ENCODE assay signal across 2 cellular contexts in the genomic region with DNA sequence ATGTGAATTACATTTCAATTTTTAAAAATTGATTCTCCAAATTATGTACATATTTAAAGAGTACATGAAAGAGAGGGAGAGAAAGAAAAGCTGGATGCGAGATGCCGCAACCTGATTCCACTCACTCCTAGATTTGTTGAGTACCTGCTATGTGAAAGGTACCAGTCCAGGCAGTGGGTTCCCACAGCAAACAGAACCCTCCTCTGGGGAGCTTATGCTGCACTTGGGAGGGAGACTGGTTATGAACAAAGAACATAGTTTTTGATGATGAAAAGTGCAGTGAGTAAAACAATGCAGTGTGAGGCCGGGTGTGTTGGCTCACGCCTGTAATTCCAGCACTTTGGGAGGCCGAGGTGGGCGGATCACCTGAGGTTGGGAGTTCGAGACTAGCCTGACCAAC.
TF ChIP-seq lines count a peak whose summit lies in the region.

No MANE protein-coding gene starts in this region.

TF ChIP-seq in SK-N-SH, 30 proteins besides CTCF, POLR2A, EP300 and RAD21 (continued from another document):
- TF ChIP-seq, protein P1, sequence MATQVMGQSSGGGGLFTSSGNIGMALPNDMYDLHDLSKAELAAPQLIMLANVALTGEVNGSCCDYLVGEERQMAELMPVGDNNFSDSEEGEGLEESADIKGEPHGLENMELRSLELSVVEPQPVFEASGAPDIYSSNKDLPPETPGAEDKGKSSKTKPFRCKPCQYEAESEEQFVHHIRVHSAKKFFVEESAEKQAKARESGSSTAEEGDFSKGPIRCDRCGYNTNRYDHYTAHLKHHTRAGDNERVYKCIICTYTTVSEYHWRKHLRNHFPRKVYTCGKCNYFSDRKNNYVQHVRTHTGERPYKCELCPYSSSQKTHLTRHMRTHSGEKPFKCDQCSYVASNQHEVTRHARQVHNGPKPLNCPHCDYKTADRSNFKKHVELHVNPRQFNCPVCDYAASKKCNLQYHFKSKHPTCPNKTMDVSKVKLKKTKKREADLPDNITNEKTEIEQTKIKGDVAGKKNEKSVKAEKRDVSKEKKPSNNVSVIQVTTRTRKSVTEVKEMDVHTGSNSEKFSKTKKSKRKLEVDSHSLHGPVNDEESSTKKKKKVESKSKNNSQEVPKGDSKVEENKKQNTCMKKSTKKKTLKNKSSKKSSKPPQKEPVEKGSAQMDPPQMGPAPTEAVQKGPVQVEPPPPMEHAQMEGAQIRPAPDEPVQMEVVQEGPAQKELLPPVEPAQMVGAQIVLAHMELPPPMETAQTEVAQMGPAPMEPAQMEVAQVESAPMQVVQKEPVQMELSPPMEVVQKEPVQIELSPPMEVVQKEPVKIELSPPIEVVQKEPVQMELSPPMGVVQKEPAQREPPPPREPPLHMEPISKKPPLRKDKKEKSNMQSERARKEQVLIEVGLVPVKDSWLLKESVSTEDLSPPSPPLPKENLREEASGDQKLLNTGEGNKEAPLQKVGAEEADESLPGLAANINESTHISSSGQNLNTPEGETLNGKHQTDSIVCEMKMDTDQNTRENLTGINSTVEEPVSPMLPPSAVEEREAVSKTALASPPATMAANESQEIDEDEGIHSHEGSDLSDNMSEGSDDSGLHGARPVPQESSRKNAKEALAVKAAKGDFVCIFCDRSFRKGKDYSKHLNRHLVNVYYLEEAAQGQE (IDR thresholded peaks at IDR 0.05; ENCODE audit: low read depth, low read length) = no peak
- TF ChIP-seq, protein P2, sequence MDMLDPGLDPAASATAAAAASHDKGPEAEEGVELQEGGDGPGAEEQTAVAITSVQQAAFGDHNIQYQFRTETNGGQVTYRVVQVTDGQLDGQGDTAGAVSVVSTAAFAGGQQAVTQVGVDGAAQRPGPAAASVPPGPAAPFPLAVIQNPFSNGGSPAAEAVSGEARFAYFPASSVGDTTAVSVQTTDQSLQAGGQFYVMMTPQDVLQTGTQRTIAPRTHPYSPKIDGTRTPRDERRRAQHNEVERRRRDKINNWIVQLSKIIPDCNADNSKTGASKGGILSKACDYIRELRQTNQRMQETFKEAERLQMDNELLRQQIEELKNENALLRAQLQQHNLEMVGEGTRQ (IDR thresholded peaks at IDR 0.05; ENCODE audit: borderline replicate concordance, low read depth, low read length) = no peak
- TF ChIP-seq, protein P3, sequence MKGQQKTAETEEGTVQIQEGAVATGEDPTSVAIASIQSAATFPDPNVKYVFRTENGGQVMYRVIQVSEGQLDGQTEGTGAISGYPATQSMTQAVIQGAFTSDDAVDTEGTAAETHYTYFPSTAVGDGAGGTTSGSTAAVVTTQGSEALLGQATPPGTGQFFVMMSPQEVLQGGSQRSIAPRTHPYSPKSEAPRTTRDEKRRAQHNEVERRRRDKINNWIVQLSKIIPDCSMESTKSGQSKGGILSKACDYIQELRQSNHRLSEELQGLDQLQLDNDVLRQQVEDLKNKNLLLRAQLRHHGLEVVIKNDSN (IDR thresholded peaks at IDR 0.05; ENCODE audit: borderline replicate concordance, low read depth) = no peak
- TF ChIP-seq, protein P4, sequence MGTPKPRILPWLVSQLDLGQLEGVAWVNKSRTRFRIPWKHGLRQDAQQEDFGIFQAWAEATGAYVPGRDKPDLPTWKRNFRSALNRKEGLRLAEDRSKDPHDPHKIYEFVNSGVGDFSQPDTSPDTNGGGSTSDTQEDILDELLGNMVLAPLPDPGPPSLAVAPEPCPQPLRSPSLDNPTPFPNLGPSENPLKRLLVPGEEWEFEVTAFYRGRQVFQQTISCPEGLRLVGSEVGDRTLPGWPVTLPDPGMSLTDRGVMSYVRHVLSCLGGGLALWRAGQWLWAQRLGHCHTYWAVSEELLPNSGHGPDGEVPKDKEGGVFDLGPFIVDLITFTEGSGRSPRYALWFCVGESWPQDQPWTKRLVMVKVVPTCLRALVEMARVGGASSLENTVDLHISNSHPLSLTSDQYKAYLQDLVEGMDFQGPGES (IDR thresholded peaks at IDR 0.05; ENCODE audit: low read depth, low read length) = no peak
- no peak for TF ChIP-seq FOXJ3 (CRISPR knock-in tag; IDR thresholded peaks at IDR 0.05)
- TF ChIP-seq MEF2A (IDR thresholded peaks at IDR 0.05; ENCODE audit: borderline replicate concordance, low read depth) = no peak
- no peak for TF ChIP-seq CHD2 (IDR thresholded peaks at IDR 0.05; ENCODE audit: low read length, partially characterized antibody)
- no peak for TF ChIP-seq RXRA (IDR thresholded peaks at IDR 0.05; ENCODE audit: borderline replicate concordance, low read depth)
- no peak for TF ChIP-seq GATA2 (CRISPR knock-in tag; IDR thresholded peaks at IDR 0.05)
- no peak for TF ChIP-seq RCOR1 (IDR thresholded peaks at IDR 0.05; ENCODE audit: low read length)
- TF ChIP-seq JUND (IDR thresholded peaks at IDR 0.05) = no peak

TF ChIP-seq in SK-N-SH treated with all-trans-retinoic acid at 6 μM for 48 hours, 23 proteins besides CTCF, POLR2A, EP300 and RAD21 (continued from another document):
- TF ChIP-seq, protein P5, sequence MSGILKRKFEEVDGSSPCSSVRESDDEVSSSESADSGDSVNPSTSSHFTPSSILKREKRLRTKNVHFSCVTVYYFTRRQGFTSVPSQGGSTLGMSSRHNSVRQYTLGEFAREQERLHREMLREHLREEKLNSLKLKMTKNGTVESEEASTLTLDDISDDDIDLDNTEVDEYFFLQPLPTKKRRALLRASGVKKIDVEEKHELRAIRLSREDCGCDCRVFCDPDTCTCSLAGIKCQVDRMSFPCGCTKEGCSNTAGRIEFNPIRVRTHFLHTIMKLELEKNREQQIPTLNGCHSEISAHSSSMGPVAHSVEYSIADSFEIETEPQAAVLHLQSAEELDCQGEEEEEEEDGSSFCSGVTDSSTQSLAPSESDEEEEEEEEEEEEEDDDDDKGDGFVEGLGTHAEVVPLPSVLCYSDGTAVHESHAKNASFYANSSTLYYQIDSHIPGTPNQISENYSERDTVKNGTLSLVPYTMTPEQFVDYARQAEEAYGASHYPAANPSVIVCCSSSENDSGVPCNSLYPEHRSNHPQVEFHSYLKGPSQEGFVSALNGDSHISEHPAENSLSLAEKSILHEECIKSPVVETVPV (CRISPR knock-in tag; IDR thresholded peaks at IDR 0.05) = no peak
- no peak for TF ChIP-seq ZNF565 (CRISPR knock-in tag; conservative IDR thresholded peaks at IDR 0.05; ENCODE audit: low read depth)
- TF ChIP-seq, protein P6, sequence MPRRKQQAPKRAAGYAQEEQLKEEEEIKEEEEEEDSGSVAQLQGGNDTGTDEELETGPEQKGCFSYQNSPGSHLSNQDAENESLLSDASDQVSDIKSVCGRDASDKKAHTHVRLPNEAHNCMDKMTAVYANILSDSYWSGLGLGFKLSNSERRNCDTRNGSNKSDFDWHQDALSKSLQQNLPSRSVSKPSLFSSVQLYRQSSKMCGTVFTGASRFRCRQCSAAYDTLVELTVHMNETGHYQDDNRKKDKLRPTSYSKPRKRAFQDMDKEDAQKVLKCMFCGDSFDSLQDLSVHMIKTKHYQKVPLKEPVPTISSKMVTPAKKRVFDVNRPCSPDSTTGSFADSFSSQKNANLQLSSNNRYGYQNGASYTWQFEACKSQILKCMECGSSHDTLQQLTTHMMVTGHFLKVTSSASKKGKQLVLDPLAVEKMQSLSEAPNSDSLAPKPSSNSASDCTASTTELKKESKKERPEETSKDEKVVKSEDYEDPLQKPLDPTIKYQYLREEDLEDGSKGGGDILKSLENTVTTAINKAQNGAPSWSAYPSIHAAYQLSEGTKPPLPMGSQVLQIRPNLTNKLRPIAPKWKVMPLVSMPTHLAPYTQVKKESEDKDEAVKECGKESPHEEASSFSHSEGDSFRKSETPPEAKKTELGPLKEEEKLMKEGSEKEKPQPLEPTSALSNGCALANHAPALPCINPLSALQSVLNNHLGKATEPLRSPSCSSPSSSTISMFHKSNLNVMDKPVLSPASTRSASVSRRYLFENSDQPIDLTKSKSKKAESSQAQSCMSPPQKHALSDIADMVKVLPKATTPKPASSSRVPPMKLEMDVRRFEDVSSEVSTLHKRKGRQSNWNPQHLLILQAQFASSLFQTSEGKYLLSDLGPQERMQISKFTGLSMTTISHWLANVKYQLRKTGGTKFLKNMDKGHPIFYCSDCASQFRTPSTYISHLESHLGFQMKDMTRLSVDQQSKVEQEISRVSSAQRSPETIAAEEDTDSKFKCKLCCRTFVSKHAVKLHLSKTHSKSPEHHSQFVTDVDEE (CRISPR knock-in tag; IDR thresholded peaks at IDR 0.05) = no peak
- TF ChIP-seq, protein P7, sequence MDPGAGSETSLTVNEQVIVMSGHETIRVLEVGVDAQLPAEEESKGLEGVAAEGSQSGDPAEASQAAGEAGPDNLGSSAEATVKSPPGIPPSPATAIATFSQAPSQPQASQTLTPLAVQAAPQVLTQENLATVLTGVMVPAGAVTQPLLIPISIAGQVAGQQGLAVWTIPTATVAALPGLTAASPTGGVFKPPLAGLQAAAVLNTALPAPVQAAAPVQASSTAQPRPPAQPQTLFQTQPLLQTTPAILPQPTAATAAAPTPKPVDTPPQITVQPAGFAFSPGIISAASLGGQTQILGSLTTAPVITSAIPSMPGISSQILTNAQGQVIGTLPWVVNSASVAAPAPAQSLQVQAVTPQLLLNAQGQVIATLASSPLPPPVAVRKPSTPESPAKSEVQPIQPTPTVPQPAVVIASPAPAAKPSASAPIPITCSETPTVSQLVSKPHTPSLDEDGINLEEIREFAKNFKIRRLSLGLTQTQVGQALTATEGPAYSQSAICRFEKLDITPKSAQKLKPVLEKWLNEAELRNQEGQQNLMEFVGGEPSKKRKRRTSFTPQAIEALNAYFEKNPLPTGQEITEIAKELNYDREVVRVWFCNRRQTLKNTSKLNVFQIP (CRISPR knock-in tag; IDR thresholded peaks at IDR 0.05; ENCODE audit: borderline replicate concordance, low read depth) = no peak
- no peak for TF ChIP-seq RARB (CRISPR knock-in tag; IDR thresholded peaks at IDR 0.05)
